ENCODE assay signal across 10 cellular contexts in the genomic region with DNA sequence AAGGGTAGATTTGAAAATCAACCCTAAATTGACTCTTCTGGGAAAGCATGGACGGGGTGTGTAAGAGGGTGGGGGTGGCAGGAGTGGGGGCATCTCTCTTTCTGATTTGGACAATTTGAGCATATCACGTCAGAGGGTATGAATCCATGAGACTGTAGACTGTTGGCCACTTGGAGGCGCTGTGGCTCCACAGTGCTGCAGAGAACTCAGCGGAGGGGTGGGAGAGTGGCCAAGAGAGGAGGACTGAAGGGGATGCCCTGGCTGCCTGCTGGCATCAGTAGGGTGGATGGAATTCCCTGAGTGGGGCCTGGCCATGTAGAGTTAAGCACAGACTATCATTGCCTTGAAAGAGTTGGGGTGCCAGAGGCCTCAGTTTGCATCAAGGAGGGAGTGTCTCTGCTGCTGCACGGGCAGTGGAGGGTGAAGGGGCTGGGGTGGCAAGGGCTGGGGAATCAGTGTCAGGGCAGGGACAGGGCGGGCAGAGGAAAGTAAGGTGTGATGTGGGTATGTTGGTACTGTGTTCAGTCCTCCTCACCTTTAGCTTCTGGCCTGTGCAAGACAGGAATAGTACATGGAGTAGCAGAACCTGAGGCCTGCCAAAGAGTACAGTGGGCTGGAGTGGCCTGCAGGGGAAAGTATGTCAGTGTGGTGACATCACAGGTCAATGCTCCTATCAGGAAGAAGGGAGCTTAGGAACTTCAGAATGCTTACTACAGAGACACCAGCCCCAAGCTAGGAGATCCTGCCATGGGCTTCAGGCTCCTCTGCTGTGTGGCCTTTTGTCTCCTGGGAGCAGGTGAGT.
DNase-seq lines count a peak whose midpoint lies in the region; ATAC-seq and TF ChIP-seq lines count a peak whose summit lies in the region.
"Had no signal": no experiment of that assay in that cellular context is flagged by ENCODE, and none has a peak within 500 bp of the region (broad histone marks: within the 10 kb centered on the region; RNA-seq: fewer than 3 reads in every experiment).

No MANE protein-coding gene starts in this region.

- no peaks in the 10 kb centered on the region for H4K20me1 ChIP-seq in SU-DHL-6 (ENCODE audit: low read depth, low read length)
- H4K20me1 ChIP-seq: BLaER1 treated with 17β-estradiol and CSF1 and Interleukin-3, amounts not matched to agents 10 nM and 100 nM had no signal

- H3K27ac ChIP-seq in SU-DHL-6 (ENCODE audit: low read depth, low read length) = no peak overlapping the region
- H3K27ac ChIP-seq: BLaER1 treated with 17β-estradiol and CSF1 and Interleukin-3, amounts not matched to agents 10 nM and 100 nM; right lobe of liver had no signal

- no peaks in the 10 kb centered on the region for H3F3A ChIP-seq in SU-DHL-6 (ENCODE audit: insufficient read depth)

- no peaks in the 10 kb centered on the region for H3K9me2 ChIP-seq in SU-DHL-6 (replicated peaks; ENCODE audit: insufficient read depth, low read length)

- peak; percentile 27 for TF ChIP-seq CTCF in SU-DHL-6 (IDR thresholded peaks at IDR 0.05; ENCODE audit: insufficient read depth, low read length, poor library complexity, severe bottlenecking)

- no peaks in the 10 kb centered on the region for H3K36me3 ChIP-seq in SU-DHL-6 (ENCODE audit: low read length)
- H3K36me3 ChIP-seq: BLaER1 treated with 17β-estradiol and CSF1 and Interleukin-3, amounts not matched to agents 10 nM and 100 nM; right lobe of liver had no signal

- no peak overlapping the region for H3K4me3 ChIP-seq in SU-DHL-6 (ENCODE audit: insufficient read depth, low read length, poor library complexity, severe bottlenecking)
- H3K4me3 ChIP-seq: BLaER1 treated with 17β-estradiol and CSF1 and Interleukin-3, amounts not matched to agents 10 nM and 100 nM; right lobe of liver had no signal

- H3K4me2 ChIP-seq in SU-DHL-6 (ENCODE audit: low read depth, low read length, poor library complexity, severe bottlenecking) = no peak overlapping the region
- H3K4me2 ChIP-seq: BLaER1 treated with 17β-estradiol and CSF1 and Interleukin-3, amounts not matched to agents 10 nM and 100 nM had no signal

- H3K79me2 ChIP-seq in SU-DHL-6 (ENCODE audit: insufficient read depth, low read length) = no peaks in the 10 kb centered on the region

- H3K27me3 ChIP-seq in SU-DHL-6 (ENCODE audit: low read length) = no peaks in the 10 kb centered on the region
- H3K27me3 ChIP-seq: BLaER1 treated with 17β-estradiol and CSF1 and Interleukin-3, amounts not matched to agents 10 nM and 100 nM; right lobe of liver had no signal

- DNase-seq in NCI-H526 (lab: John Stamatoyannopoulos, UW) (peak; percentile 10 to 63), NCI-H526 treated with DMSO at 0.1 percent for 48 hours (lab: John Stamatoyannopoulos, UW) (no peak), cerebellar cortex (ENCODE audit: low spot score) (peak; percentile 12), NOMO-1 treated with DMSO at 0.1 percent for 48 hours (lab: John Stamatoyannopoulos, UW; ENCODE audit: unreplicated experiment) (no peak)
- peak; percentile 38 for DNase-seq in stimulated activated CD4-positive, alpha-beta T cell treated with anti-CD3 and anti-CD28 coated beads, Interleukin-12 subunit alpha, Interleukin-12 subunit beta, amount 100 ng/mL, for 4 hours
- DNase-seq: right lobe of liver had no signal

- H3K9me3 ChIP-seq in SU-DHL-6 (ENCODE audit: insufficient read depth, low read length) = no peaks in the 10 kb centered on the region
- H3K9me3 ChIP-seq: BLaER1 treated with 17β-estradiol and CSF1 and Interleukin-3, amounts not matched to agents 10 nM and 100 nM; right lobe of liver had no signal

- ATAC-seq in GM19463 (IDR thresholded peaks at IDR 0.05; ENCODE audit: unreplicated experiment) = no peak
- ATAC-seq in GM19324 (IDR thresholded peaks at IDR 0.05; ENCODE audit: low FRiP score, unreplicated experiment) = no peak

- H2AFZ ChIP-seq in SU-DHL-6 (ENCODE audit: low read depth, low read length, severe bottlenecking) = no peak overlapping the region

- no peak overlapping the region for H3K9ac ChIP-seq in SU-DHL-6 (ENCODE audit: low read length)
- H3K9ac ChIP-seq: BLaER1 treated with 17β-estradiol and CSF1 and Interleukin-3, amounts not matched to agents 10 nM and 100 nM had no signal

Comparison
In these comparisons a context has a peak if more than half of its experiments do, and no peak if none do; other contexts are left out.
1. DNase-seq: peak in NCI-H526 (2 of 2), cerebellar cortex (single experiment) and stimulated activated CD4-positive, alpha-beta T cell treated with anti-CD3 and anti-CD28 coated beads, Interleukin-12 subunit alpha, Interleukin-12 subunit beta, amount 100 ng/mL, for 4 hours (single experiment); none in NCI-H526 treated with DMSO at 0.1 percent for 48 hours (single experiment) and NOMO-1 treated with DMSO at 0.1 percent for 48 hours (single experiment).